In genomic region chr4:47490550-47490949, GRCh38 we compare ENCODE assay signal across 9 cellular contexts. TPM values are rescaled to one million over a fixed set of nuclear protein-coding genes. Genes with fewer than 3 reads are reported as not detected.
DNase-seq lines count a peak whose midpoint lies in the region; ATAC-seq, FAIRE-seq and TF ChIP-seq lines count a peak whose summit lies in the region.
"Had no signal": no experiment of that assay in that cellular context is flagged by ENCODE, and none has a peak within 500 bp of the region (broad histone marks: within the 10 kb centered on the region; RNA-seq: fewer than 3 reads in every experiment).

No MANE protein-coding gene starts in this region.

- H3K4me1 ChIP-seq in OCI-LY1 (ENCODE audit: insufficient read depth, low read length, severe bottlenecking) = peaks cover 17% of the 10 kb centered on the region
- peaks cover 8% of the 10 kb centered on the region for H3K4me1 ChIP-seq in endothelial cell of umbilical vein (ENCODE audit: control insufficient read depth, extremely low read depth, insufficient read depth, low read length)
- H3K4me1 ChIP-seq in parathyroid adenoma = no peaks in the 10 kb centered on the region
- H3K4me1 ChIP-seq: SJSA1 had no signal

- dilution Hi-C loops in endothelial cell of umbilical vein (cut with MboI; ENCODE audit: extremely low pct_ligation_motif_present, low sequenced_read_pairs) = no loop called here

- no peak overlapping the region for H3K4me2 ChIP-seq in OCI-LY1 (ENCODE audit: low read length)
- no peak overlapping the region for H3K4me2 ChIP-seq in endothelial cell of umbilical vein (ENCODE audit: insufficient read depth, low read length)
- H3K4me2 ChIP-seq in parathyroid adenoma (ENCODE audit: low read length) = no peak overlapping the region

- peaks cover 23% of the 10 kb centered on the region for H3K4me1 Mint-ChIP-seq in CD14-positive monocyte

- no peaks in the 10 kb centered on the region for H3K9me3 Mint-ChIP-seq in CD14-positive monocyte

- H3K27me3 ChIP-seq in OCI-LY1 (ENCODE audit: insufficient read depth, low read length) = no peaks in the 10 kb centered on the region
- H3K27me3 ChIP-seq in endothelial cell of umbilical vein (ENCODE audit: control insufficient read depth in 2 of 2, insufficient read depth in 2 of 2, low read length in 2 of 2) = no peaks in the 10 kb centered on the region
- no peaks in the 10 kb centered on the region for H3K27me3 ChIP-seq in parathyroid adenoma (ENCODE audit: control insufficient read depth, insufficient read depth, low read length)
- H3K27me3 ChIP-seq: SJSA1 had no signal

- H3F3A ChIP-seq in OCI-LY1 (ENCODE audit: insufficient read depth, low read length) = no peaks in the 10 kb centered on the region

- H3K9ac ChIP-seq in OCI-LY1 (ENCODE audit: low read length) = no peak overlapping the region
- H3K9ac ChIP-seq in endothelial cell of umbilical vein (replicated peaks; ENCODE audit: extremely low read depth, insufficient read depth, low read length) = no peak overlapping the region
- H3K9ac ChIP-seq in parathyroid adenoma = no peak overlapping the region

- H3K9me2 ChIP-seq in OCI-LY1 (ENCODE audit: low read depth, low read length) = no peaks in the 10 kb centered on the region

- ATAC-seq in GM18867 (IDR thresholded peaks at IDR 0.05; ENCODE audit: unreplicated experiment) = peak; percentile 85
- peak; percentile 68 for ATAC-seq in HG02981 (IDR thresholded peaks at IDR 0.05; ENCODE audit: unreplicated experiment)

- H3K4me3 ChIP-seq in OCI-LY1 (ENCODE audit: low read depth, low read length, poor library complexity, severe bottlenecking) (no peak overlapping the region), endothelial cell of umbilical vein (replicated peaks in 1 of 3; ENCODE audit: insufficient read depth in 1 of 3, low read depth in 1 of 3, low read length in 3 of 3) (no peak overlapping the region), parathyroid adenoma (ENCODE audit: low read depth, low read length) (no peak overlapping the region)
- H3K4me3 ChIP-seq: SJSA1 had no signal

- TF ChIP-seq CTCF in CD14-positive monocyte (IDR thresholded peaks at IDR 0.05) (peak; percentile 74), OCI-LY1 (IDR thresholded peaks at IDR 0.05; ENCODE audit: low read length) (peak; percentile 59), endothelial cell of umbilical vein (IDR thresholded peaks at IDR 0.05; ENCODE audit: extremely low read depth in 1 of 2, insufficient read depth in 1 of 2, low read depth in 1 of 2, low read length in 2 of 2) (peak; percentile 57 to 64), parathyroid adenoma (IDR thresholded peaks at IDR 0.05) (peak; percentile 22)

- CTCF ChIA-PET in endothelial cell of umbilical vein (lab: Charles Lee) = interaction anchor here (1.5 kb wide), 1 partner anchor 178 kb away, joined by 3 read pairs; no protein-coding TSS in a partner anchor

- no peak for DNase-seq in CD14-positive monocyte (ENCODE audit: low spot score)
- peak; percentile 80 for DNase-seq in endothelial cell of umbilical vein (ENCODE audit: low read depth, low spot score)
- DNase-seq in NCI-H128 (lab: John Stamatoyannopoulos, UW; ENCODE audit: unreplicated experiment) = no peak
- no peak for DNase-seq in NCI-H1436 treated with DMSO at 0.1 percent for 48 hours (lab: John Stamatoyannopoulos, UW)

- H3K36me3 Mint-ChIP-seq in CD14-positive monocyte = peaks cover 13 to 15% of the 10 kb centered on the region in 2 donors

- no peaks in the 10 kb centered on the region for H3K9me1 ChIP-seq in endothelial cell of umbilical vein (replicated peaks; ENCODE audit: control insufficient read depth, extremely low read depth, insufficient read depth, low read length)

- H3K9me3 ChIP-seq in OCI-LY1 (ENCODE audit: low read length) (no peaks in the 10 kb centered on the region), endothelial cell of umbilical vein (replicated peaks; ENCODE audit: control insufficient read depth, insufficient read depth, low read length) (no peaks in the 10 kb centered on the region), parathyroid adenoma (ENCODE audit: control insufficient read depth, low read length) (no peaks in the 10 kb centered on the region)
- H3K9me3 ChIP-seq: SJSA1 had no signal

- intact Hi-C loops in CD14-positive monocyte (cut with micrococcal nuclease) = no loop called here
- intact Hi-C loops in endothelial cell of umbilical vein (cut with micrococcal nuclease) = loop anchor here (1.0 to 5.0 kb wide), 2 partner anchors 74 to 177 kb away; no protein-coding TSS in a partner anchor

- no peak for FAIRE-seq in endothelial cell of umbilical vein (lab: Jason Lieb, UNC)

- H3K27ac ChIP-seq in OCI-LY1 (ENCODE audit: low read depth, low read length, poor library complexity, severe bottlenecking) (no peak overlapping the region), endothelial cell of umbilical vein (ENCODE audit: insufficient read depth, low read depth, low read length) (no peak overlapping the region), parathyroid adenoma (no peak overlapping the region)
- H3K27ac ChIP-seq: SJSA1 had no signal

- TF ChIP-seq POLR2A in endothelial cell of umbilical vein (IDR thresholded peaks at IDR 0.05; ENCODE audit: low read depth, low read length) = no peak

- peak overlapping the region in 1 of 7 donors; percentile 61 for H3K27ac Mint-ChIP-seq in CD14-positive monocyte

- H3K36me3 ChIP-seq in OCI-LY1 (ENCODE audit: insufficient read depth, low read length) = no peaks in the 10 kb centered on the region
- H3K36me3 ChIP-seq in endothelial cell of umbilical vein (ENCODE audit: control insufficient read depth in 2 of 2, extremely low read depth in 1 of 2, insufficient read depth in 2 of 2, low read length in 2 of 2) = peaks cover 0 to 2% of the 10 kb centered on the region in 2 experiments
- no peaks in the 10 kb centered on the region for H3K36me3 ChIP-seq in parathyroid adenoma (ENCODE audit: control insufficient read depth, insufficient read depth, low read length)
- H3K36me3 ChIP-seq: SJSA1 had no signal

- BruUV-seq in endothelial cell of umbilical vein (replicated peaks; lab: Mats Ljungman, UMichigan) = no TSS peak

- POLR2A ChIA-PET in endothelial cell of umbilical vein (lab: Charles Lee) = no interaction called here

- no peak overlapping the region for H2AFZ ChIP-seq in OCI-LY1 (ENCODE audit: low read length)
- H2AFZ ChIP-seq in endothelial cell of umbilical vein (ENCODE audit: low read depth, low read length) = no peak overlapping the region
- H2AFZ ChIP-seq in parathyroid adenoma = no peak overlapping the region

- H4K20me1 ChIP-seq in OCI-LY1 (ENCODE audit: insufficient read depth, low read length) (no peaks in the 10 kb centered on the region), endothelial cell of umbilical vein (replicated peaks; ENCODE audit: control insufficient read depth, extremely low read depth, insufficient read depth, low read length) (no peaks in the 10 kb centered on the region)

- no peak overlapping the region for H3K4me3 Mint-ChIP-seq in CD14-positive monocyte

- H3K27me3 Mint-ChIP-seq in CD14-positive monocyte (ENCODE audit: low read depth in 3 of 3) = no peaks in the 10 kb centered on the region

- H3K79me2 ChIP-seq in OCI-LY1 (ENCODE audit: insufficient read depth, low read length) = no peaks in the 10 kb centered on the region
- peaks cover 7% of the 10 kb centered on the region for H3K79me2 ChIP-seq in endothelial cell of umbilical vein (ENCODE audit: control insufficient read depth, insufficient read depth, low read length)
- peaks cover 5% of the 10 kb centered on the region for H3K79me2 ChIP-seq in parathyroid adenoma

TF ChIP-seq in endothelial cell of umbilical vein, 7 proteins besides CTCF, POLR2A, EP300 and RAD21:
- TF ChIP-seq JUN (IDR thresholded peaks at IDR 0.05; ENCODE audit: borderline replicate concordance, insufficient read depth, insufficient read length, low read depth) (peak; percentile 45), FOS (IDR thresholded peaks at IDR 0.05; ENCODE audit: borderline replicate concordance, insufficient read depth, low read length) (no peak)

RNA-seq across cellular contexts. Expression of gene ATP10D, which starts 5.5 kb away (rescaled TPM):
- polyA plus RNA-seq in CD14-positive monocyte (10 to 100 TPM in 1 of 2 donors, 1 to 10 TPM in 1; 8.4 to 16.9 TPM), endothelial cell of umbilical vein (32.8 and 40.2 TPM in 2 replicates)
- total RNA-seq in endothelial cell of umbilical vein = 30.9 and 34.1 TPM in 2 replicates
- 10.8 and 17.5 TPM in 2 replicates for polyA plus RNA-seq in endothelial cell of umbilical vein (2011; cell fraction: cytosol; rRNA removed)
- polyA plus RNA-seq in endothelial cell of umbilical vein (2011; cell fraction: nucleus; rRNA removed) = 39.1 and 41.9 TPM in 2 replicates
- 24.3 and 29.4 TPM in 2 replicates for polyA plus RNA-seq in endothelial cell of umbilical vein (2012)
- polyA minus RNA-seq in endothelial cell of umbilical vein = 238 and 283 TPM in 2 replicates
- 3.9 TPM for polyA minus RNA-seq in endothelial cell of umbilical vein (2011; cell fraction: cytosol; rRNA and poly(A)+ RNA removed)
- 71.7 and 108 TPM in 2 replicates for polyA minus RNA-seq in endothelial cell of umbilical vein (2011; cell fraction: nucleus; rRNA and poly(A)+ RNA removed)

RNA-seq across cellular contexts. Expression of gene COMMD8, which starts 27.0 kb away (rescaled TPM):
- polyA plus RNA-seq in CD14-positive monocyte (10 to 100 TPM; 71.8 to 90.8 TPM), endothelial cell of umbilical vein (2.9 and 4.9 TPM in 2 replicates)
- total RNA-seq in endothelial cell of umbilical vein = 20.3 and 22.3 TPM in 2 replicates
- 11.2 and 11.9 TPM in 2 replicates for polyA plus RNA-seq in endothelial cell of umbilical vein (2011; cell fraction: cytosol; rRNA removed)
- polyA plus RNA-seq in endothelial cell of umbilical vein (2011; cell fraction: nucleus; rRNA removed) = 5.1 and 7.2 TPM in 2 replicates
- 10.7 and 16.3 TPM in 2 replicates for polyA plus RNA-seq in endothelial cell of umbilical vein (2012)
- 1.3 and 1.7 TPM in 2 replicates for polyA minus RNA-seq in endothelial cell of umbilical vein
- polyA minus RNA-seq in endothelial cell of umbilical vein (2011; cell fraction: cytosol; rRNA and poly(A)+ RNA removed) = 1.7 TPM
- 4.4 and 4.9 TPM in 2 replicates for polyA minus RNA-seq in endothelial cell of umbilical vein (2011; cell fraction: nucleus; rRNA and poly(A)+ RNA removed)

Comparison
In these comparisons a context has a peak if more than half of its experiments do, and no peak if none do; other contexts are left out.
1. CTCF ChIP-seq: peak in every context shown above with its lines; median percentile 74 in CD14-positive monocyte; 60 in endothelial cell of umbilical vein; 59 in OCI-LY1; 22 in parathyroid adenoma.
2. RNA of gene COMMD8, which starts 27.0 kb away (polyA plus RNA-seq): 71.8 to 90.8 TPM in CD14-positive monocyte; 2.9 to 16.3 TPM in endothelial cell of umbilical vein; every median in the first group is over 4 times any median in the second.